In genomic region chr5:52727001-52727400, GRCh38 we compare ENCODE assay signal across 13 cellular contexts.
A peak's percentile ranks its signal among the peaks of the same experiment; 100 is the strongest.
DNase-seq lines count a peak whose midpoint lies in the region; ATAC-seq and TF ChIP-seq lines count a peak whose summit lies in the region.
"Had no signal": no experiment of that assay in that cellular context is flagged by ENCODE, and none has a peak within 500 bp of the region (broad histone marks: within the 10 kb centered on the region; RNA-seq: fewer than 3 reads in every experiment).

No MANE protein-coding gene starts in this region.

- H3K4me1 Mint-ChIP-seq in activated naive CD8-positive, alpha-beta T cell (ENCODE audit: low read depth) = peaks cover 59% of the 10 kb centered on the region
- H3K4me1 Mint-ChIP-seq in activated naive CD8-positive, alpha-beta T cell treated with anti-CD3 and anti-CD28 coated beads for 36 hours = peaks cover 39% of the 10 kb centered on the region
- peaks cover 56% of the 10 kb centered on the region for H3K4me1 Mint-ChIP-seq in T-helper 2 cell treated with Interferon-gamma antibody and Interleukin-4, amounts not matched to agents 5 μg/mL and 100 μg/mL, for 36 hours (ENCODE audit: low read depth)

- H3K27me3 Mint-ChIP-seq in activated naive CD8-positive, alpha-beta T cell = no peaks in the 10 kb centered on the region
- no peaks in the 10 kb centered on the region for H3K27me3 Mint-ChIP-seq in activated naive CD8-positive, alpha-beta T cell treated with anti-CD3 and anti-CD28 coated beads for 36 hours
- H3K27me3 Mint-ChIP-seq in T-helper 2 cell treated with Interferon-gamma antibody and Interleukin-4, amounts not matched to agents 5 μg/mL and 100 μg/mL, for 36 hours (ENCODE audit: low read depth) = no peaks in the 10 kb centered on the region

- H3K36me3 ChIP-seq in stomach = no peaks in the 10 kb centered on the region

- H3K4me3 Mint-ChIP-seq in activated naive CD8-positive, alpha-beta T cell = peak overlapping the region; percentile 46
- H3K4me3 Mint-ChIP-seq in activated naive CD8-positive, alpha-beta T cell treated with anti-CD3 and anti-CD28 coated beads for 36 hours = no peak overlapping the region
- peak overlapping the region; percentile 67 for H3K4me3 Mint-ChIP-seq in T-helper 2 cell treated with Interferon-gamma antibody and Interleukin-4, amounts not matched to agents 5 μg/mL and 100 μg/mL, for 36 hours

- no peaks in the 10 kb centered on the region for H3K9me3 ChIP-seq in stomach

- peaks cover 13% of the 10 kb centered on the region for H3K9me3 Mint-ChIP-seq in activated naive CD8-positive, alpha-beta T cell (ENCODE audit: low read depth)
- peaks cover 12% of the 10 kb centered on the region for H3K9me3 Mint-ChIP-seq in activated naive CD8-positive, alpha-beta T cell treated with anti-CD3 and anti-CD28 coated beads for 36 hours
- H3K9me3 Mint-ChIP-seq in T-helper 2 cell treated with Interferon-gamma antibody and Interleukin-4, amounts not matched to agents 5 μg/mL and 100 μg/mL, for 36 hours = peaks cover 26% of the 10 kb centered on the region

- TF ChIP-seq POLR2A in stomach (IDR thresholded peaks at IDR 0.05) = no peak

- no peak for DNase-seq in activated naive CD8-positive, alpha-beta T cell treated with anti-CD3 and anti-CD28 coated beads for 36 hours
- DNase-seq in T-helper 2 cell treated with Interferon-gamma antibody and Interleukin-4, amounts not matched to agents 5 μg/mL and 100 μg/mL, for 36 hours (ENCODE audit: low spot score) = no peak
- DNase-seq in foreskin keratinocyte (no peak), stomach (no peak)
- DNase-seq: effector CD8-positive, alpha-beta T cell; NCI-H1436 treated with DMSO at 0.1 percent for 48 hours; NCI-H526; nucleus accumbens; stimulated activated CD4-positive, alpha-beta T cell treated with anti-CD3 and anti-CD28 coated beads, Interleukin-15, amount 100 ng/mL, for 24 hours had no signal

- TF ChIP-seq EP300 in stomach (IDR thresholded peaks at IDR 0.05) = no peak

- H3K27ac Mint-ChIP-seq in activated naive CD8-positive, alpha-beta T cell = peak overlapping the region; percentile 41
- H3K27ac Mint-ChIP-seq in activated naive CD8-positive, alpha-beta T cell treated with anti-CD3 and anti-CD28 coated beads for 36 hours = no peak overlapping the region
- H3K27ac Mint-ChIP-seq in T-helper 2 cell treated with Interferon-gamma antibody and Interleukin-4, amounts not matched to agents 5 μg/mL and 100 μg/mL, for 36 hours = peak overlapping the region; percentile 27

- H3K4me1 ChIP-seq in foreskin keratinocyte = peaks cover 34% of the 10 kb centered on the region
- H3K4me1 ChIP-seq in stomach = peaks cover 10 to 46% (median 36%) of the 10 kb centered on the region in 4 donors

- H3K36me3 Mint-ChIP-seq in activated naive CD8-positive, alpha-beta T cell = peaks cover 6% of the 10 kb centered on the region
- peaks cover 7% of the 10 kb centered on the region for H3K36me3 Mint-ChIP-seq in activated naive CD8-positive, alpha-beta T cell treated with anti-CD3 and anti-CD28 coated beads for 36 hours
- peaks cover 22% of the 10 kb centered on the region for H3K36me3 Mint-ChIP-seq in T-helper 2 cell treated with Interferon-gamma antibody and Interleukin-4, amounts not matched to agents 5 μg/mL and 100 μg/mL, for 36 hours (ENCODE audit: low read depth)

- no peak for TF ChIP-seq CTCF in foreskin keratinocyte (conservative IDR thresholded peaks at IDR 0.05)
- no peak for TF ChIP-seq CTCF in stomach (IDR thresholded peaks at IDR 0.05)

- no peak overlapping the region for H3K4me3 ChIP-seq in stomach

- peak overlapping the region; percentile 84 for H3K27ac ChIP-seq in foreskin keratinocyte
- H3K27ac ChIP-seq in stomach = peak overlapping the region in 4 of 5 donors; percentile 17 to 65 (median 34)

- ATAC-seq in foreskin keratinocyte (no peak), HG03108 (IDR thresholded peaks at IDR 0.05; ENCODE audit: unreplicated experiment) (no peak), HG03196 (IDR thresholded peaks at IDR 0.05; ENCODE audit: unreplicated experiment) (no peak), HG03520 (IDR thresholded peaks at IDR 0.05; ENCODE audit: unreplicated experiment) (no peak)

- no peaks in the 10 kb centered on the region for H3K27me3 ChIP-seq in foreskin keratinocyte
- no peaks in the 10 kb centered on the region for H3K27me3 ChIP-seq in stomach

- intact Hi-C loops in stomach (cut with DNase I; ENCODE audit: low total_unique reads) = no loop called here
